In genomic region chr17:27294689-27295630, GRCh38 we compare ENCODE assay signal across 8 cellular contexts. TPM values are rescaled to one million over a fixed set of nuclear protein-coding genes. Genes with fewer than 3 reads are reported as not detected.
A peak's percentile ranks its signal among the peaks of the same experiment; 100 is the strongest.
DNase-seq lines count a peak whose midpoint lies in the region; ATAC-seq and TF ChIP-seq lines count a peak whose summit lies in the region.

No MANE protein-coding gene starts in this region.

- H2AFZ ChIP-seq in DND-41 (ENCODE audit: low read depth, low read length) (peak overlapping the region; percentile 88), OCI-LY3 (ENCODE audit: low read depth, low read length) (no peak overlapping the region; the same call in 1 of the 2 replicates), neuron (ENCODE audit: low read depth, low read length) (no peak overlapping the region)

- H3K9me3 ChIP-seq in DND-41 (ENCODE audit: insufficient read depth, low read length, severe bottlenecking) (no peaks in the 10 kb centered on the region), OCI-LY3 (ENCODE audit: insufficient read depth, low read length) (no peaks in the 10 kb centered on the region), neuron (ENCODE audit: low read length) (no peaks in the 10 kb centered on the region)

- H3K9ac ChIP-seq in DND-41 (ENCODE audit: low read depth, low read length) (peak overlapping the region; percentile 95), OCI-LY3 (ENCODE audit: low read length) (peak overlapping the region; percentile 92)

- peaks cover 31% of the 10 kb centered on the region for H4K20me1 ChIP-seq in DND-41 (ENCODE audit: insufficient read depth, low read length)
- peaks cover 46% of the 10 kb centered on the region for H4K20me1 ChIP-seq in OCI-LY3 (ENCODE audit: insufficient read depth, low read length)

- ATAC-seq in DND-41 (ENCODE audit: insufficient read depth, low read depth) (peak; percentile 64), GM21423 (IDR thresholded peaks at IDR 0.05; ENCODE audit: unreplicated experiment) (peak; percentile 41), foreskin keratinocyte (peak; percentile 73)

- H3K36me3 ChIP-seq in DND-41 (ENCODE audit: insufficient read depth, low read length) (peaks cover 14% of the 10 kb centered on the region; the same call in 1 of the 2 replicates), OCI-LY3 (replicated peaks; ENCODE audit: low read depth, low read length) (peaks cover 4% of the 10 kb centered on the region), neuron (ENCODE audit: insufficient read depth, low read length) (peaks cover 11% of the 10 kb centered on the region)

- TF ChIP-seq CTCF in DND-41 (IDR thresholded peaks at IDR 0.05; ENCODE audit: borderline replicate concordance, extremely low read depth, low read length, poor library complexity, severe bottlenecking) (no peak), OCI-LY3 (IDR thresholded peaks at IDR 0.05; ENCODE audit: low read depth, low read length) (no peak), foreskin keratinocyte (conservative IDR thresholded peaks at IDR 0.05) (no peak)

- H3K4me2 ChIP-seq in DND-41 (ENCODE audit: insufficient read depth, low read length) (peak overlapping the region; percentile 71), OCI-LY3 (ENCODE audit: low read length) (peak overlapping the region; percentile 74)

- H3K4me1 ChIP-seq in DND-41 (ENCODE audit: insufficient read depth, low read length), result peaks cover 45% of the 10 kb centered on the region
- peaks cover 17% of the 10 kb centered on the region for H3K4me1 ChIP-seq in OCI-LY3 (ENCODE audit: low read length)
- H3K4me1 ChIP-seq in foreskin keratinocyte, result peaks cover 14% of the 10 kb centered on the region
- peaks cover 17% of the 10 kb centered on the region for H3K4me1 ChIP-seq in neuron (ENCODE audit: insufficient read depth, low read length)

- H3K4me3 ChIP-seq in DND-41 (ENCODE audit: low read depth in 1 of 2, low read length in 2 of 2) (peak overlapping the region; percentile 78 to 82), OCI-LY3 (ENCODE audit: low read length) (peak overlapping the region; percentile 95), neuron (ENCODE audit: low read length) (peak overlapping the region; percentile 89)

- H3K79me2 ChIP-seq in DND-41 (ENCODE audit: insufficient read depth, low read length) (peaks cover 60% of the 10 kb centered on the region), OCI-LY3 (ENCODE audit: low read length) (peaks cover 54% of the 10 kb centered on the region)

- H3K27ac ChIP-seq in DND-41 (ENCODE audit: low read length) (peak overlapping the region; percentile 98), OCI-LY3 (ENCODE audit: low read length) (peak overlapping the region; percentile 80), foreskin keratinocyte (peak overlapping the region; percentile 86)

- no peaks in the 10 kb centered on the region for H3K27me3 ChIP-seq in DND-41 (ENCODE audit: insufficient read depth, low read length, poor library complexity)
- peaks cover 3% of the 10 kb centered on the region for H3K27me3 ChIP-seq in OCI-LY3 (ENCODE audit: low read depth, low read length)
- no peaks in the 10 kb centered on the region for H3K27me3 ChIP-seq in foreskin keratinocyte
- H3K27me3 ChIP-seq in neuron (ENCODE audit: insufficient read depth, low read length), result no peaks in the 10 kb centered on the region

- DNase-seq in DND-41, result peak; percentile 68
- DNase-seq in HUDEP-2 (lab: John Stamatoyannopoulos, UW; ENCODE audit: unreplicated experiment in 76 of 76), result peak in 73 of 76 experiments; percentile 8 to 83 (median 46)
- DNase-seq in activated effector memory CD4-positive, alpha-beta T cell treated with Interleukin-2 at 50 U/mL for 16 hours, result peak; percentile 19
- DNase-seq in foreskin keratinocyte, result peak; percentile 46 to 76
- DNase-seq in SHP77 (lab: John Stamatoyannopoulos, UW), result no peak

RNA-seq across cellular contexts. Expression of gene WSB1, which starts 1.0 kb away (rescaled TPM):
- 41.5 and 44.3 TPM in 2 replicates for total RNA-seq in foreskin keratinocyte
- 11.6 and 14.1 TPM in 2 replicates for polyA plus RNA-seq in foreskin keratinocyte

Comparison
In these comparisons a context has a peak if more than half of its experiments do, and no peak if none do; other contexts are left out.
1. DNase-seq: peak in DND-41 (single experiment), HUDEP-2 (73 of 76), activated effector memory CD4-positive, alpha-beta T cell treated with Interleukin-2 at 50 U/mL for 16 hours (single experiment) and foreskin keratinocyte (2 of 2); none in SHP77 (0 of 2).
2. Peak in every context shown above with its lines, with median percentiles within 50 percentile points of each other: ATAC-seq, H3K27ac ChIP-seq and H3K4me3 ChIP-seq.